Comparison of ENCODE assay signal across 1 cellular context in the genomic region with DNA sequence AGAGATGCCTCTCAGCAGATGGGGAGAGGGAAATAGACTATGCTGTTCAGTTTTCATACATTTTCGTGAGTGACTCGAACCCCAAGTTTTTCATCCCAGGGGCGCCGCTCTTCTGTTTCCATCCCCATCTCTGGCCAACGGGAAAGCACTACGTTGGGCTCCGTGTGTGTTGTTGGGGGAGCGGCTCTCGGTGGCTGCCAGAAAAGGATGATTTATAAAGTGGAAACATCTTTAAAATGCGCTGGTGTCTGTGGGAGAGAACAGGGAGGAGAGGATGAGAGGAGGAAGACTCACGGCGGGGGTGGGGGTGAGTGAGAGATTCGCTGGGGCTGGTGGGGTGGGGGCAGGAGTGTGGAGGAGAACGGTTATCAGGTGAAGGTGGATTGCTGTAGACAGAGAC.
TF ChIP-seq lines count a peak whose summit lies in the region.

No MANE protein-coding gene starts in this region.

TF ChIP-seq in IMR-90, 13 proteins besides CTCF, POLR2A, EP300 and RAD21 (continued from another document):
- TF ChIP-seq RCOR1 (IDR thresholded peaks at IDR 0.05; ENCODE audit: insufficient replicate concordance, low read length) (no peak), MXI1 (IDR thresholded peaks at IDR 0.05; ENCODE audit: borderline replicate concordance, low read depth, low read length) (no peak), SMC3 (IDR thresholded peaks at IDR 0.05; ENCODE audit: low read depth, low read length) (no peak), NFE2L2 (IDR thresholded peaks at IDR 0.05; ENCODE audit: low read depth, low read length) (no peak), CHD1 (IDR thresholded peaks at IDR 0.05; ENCODE audit: low read depth, low read length) (no peak), CEBPB (IDR thresholded peaks at IDR 0.05; ENCODE audit: low read depth, low read length) (no peak), RFX5 (IDR thresholded peaks at IDR 0.05; ENCODE audit: low read depth, low read length) (no peak), MAFK (IDR thresholded peaks at IDR 0.05; ENCODE audit: low read depth, low read length) (no peak), FOS (IDR thresholded peaks at IDR 0.05; ENCODE audit: low read depth, low read length) (no peak), BHLHE40 (IDR thresholded peaks at IDR 0.05; ENCODE audit: low read depth, low read length) (no peak)
- TF ChIP-seq, protein P1, sequence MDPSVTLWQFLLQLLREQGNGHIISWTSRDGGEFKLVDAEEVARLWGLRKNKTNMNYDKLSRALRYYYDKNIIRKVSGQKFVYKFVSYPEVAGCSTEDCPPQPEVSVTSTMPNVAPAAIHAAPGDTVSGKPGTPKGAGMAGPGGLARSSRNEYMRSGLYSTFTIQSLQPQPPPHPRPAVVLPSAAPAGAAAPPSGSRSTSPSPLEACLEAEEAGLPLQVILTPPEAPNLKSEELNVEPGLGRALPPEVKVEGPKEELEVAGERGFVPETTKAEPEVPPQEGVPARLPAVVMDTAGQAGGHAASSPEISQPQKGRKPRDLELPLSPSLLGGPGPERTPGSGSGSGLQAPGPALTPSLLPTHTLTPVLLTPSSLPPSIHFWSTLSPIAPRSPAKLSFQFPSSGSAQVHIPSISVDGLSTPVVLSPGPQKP (IDR thresholded peaks at IDR 0.05; ENCODE audit: borderline replicate concordance, low read depth, low read length), result no peak
- TF ChIP-seq, protein P2, sequence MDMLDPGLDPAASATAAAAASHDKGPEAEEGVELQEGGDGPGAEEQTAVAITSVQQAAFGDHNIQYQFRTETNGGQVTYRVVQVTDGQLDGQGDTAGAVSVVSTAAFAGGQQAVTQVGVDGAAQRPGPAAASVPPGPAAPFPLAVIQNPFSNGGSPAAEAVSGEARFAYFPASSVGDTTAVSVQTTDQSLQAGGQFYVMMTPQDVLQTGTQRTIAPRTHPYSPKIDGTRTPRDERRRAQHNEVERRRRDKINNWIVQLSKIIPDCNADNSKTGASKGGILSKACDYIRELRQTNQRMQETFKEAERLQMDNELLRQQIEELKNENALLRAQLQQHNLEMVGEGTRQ (IDR thresholded peaks at IDR 0.05; ENCODE audit: low read depth, low read length), result no peak
